1 cellular context compared by ENCODE assay signal in the genomic region with DNA sequence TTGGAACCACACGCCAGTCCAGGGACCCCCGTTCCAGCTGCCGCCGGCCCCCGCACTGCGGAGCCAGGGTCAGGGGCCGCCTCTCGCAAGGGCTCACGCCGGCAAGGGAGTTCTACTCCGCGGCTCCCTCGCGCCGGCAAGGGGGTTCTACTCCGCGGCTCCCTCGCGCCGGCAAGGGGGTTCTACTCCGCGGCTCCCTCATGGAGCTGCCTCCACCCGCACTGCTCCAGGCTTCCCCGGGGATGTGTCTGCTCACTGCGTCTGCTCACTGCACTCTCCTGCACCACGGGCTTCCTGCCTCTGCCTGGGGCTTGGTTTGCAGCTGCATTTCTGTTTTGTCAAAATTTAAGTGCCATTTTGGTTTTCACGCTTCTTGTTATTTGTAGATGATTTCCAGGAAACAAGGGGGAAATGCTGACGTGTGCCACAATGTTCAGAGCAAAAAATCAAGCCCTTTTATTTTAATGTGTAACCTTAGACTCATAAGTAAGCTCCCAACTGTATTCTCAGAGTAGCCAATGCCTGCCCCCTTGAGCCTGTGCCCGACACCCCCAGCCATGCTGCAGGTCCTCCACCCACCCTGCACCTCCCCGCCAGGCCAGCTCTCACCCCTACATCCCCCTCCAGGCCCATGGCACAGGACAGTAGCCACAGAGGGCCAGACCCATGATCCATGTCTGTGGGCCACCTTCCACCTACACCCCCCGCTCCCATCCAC.
TF ChIP-seq lines count a peak whose summit lies in the region.

No MANE protein-coding gene starts in this region.

TF ChIP-seq in H1, 55 proteins besides CTCF, POLR2A, EP300 and RAD21:
- TF ChIP-seq RNF2 (IDR thresholded peaks at IDR 0.05; ENCODE audit: borderline replicate concordance, low read depth, low read length, missing control alignments, poor library complexity, severe bottlenecking) = no peak
- no peak for TF ChIP-seq TAF7 (optimal IDR thresholded peaks at IDR 0.05; ENCODE audit: borderline replicate concordance, low read depth, low read length)
- TF ChIP-seq RBBP5 (IDR thresholded peaks at IDR 0.05; ENCODE audit: borderline replicate concordance, low read depth, low read length) = no peak
- no peak for TF ChIP-seq CBX5 (IDR thresholded peaks at IDR 0.05; ENCODE audit: low read depth, low read length)
- TF ChIP-seq RFX5 (IDR thresholded peaks at IDR 0.05; ENCODE audit: borderline replicate concordance, low read depth, low read length) = no peak
- TF ChIP-seq, protein P1, sequence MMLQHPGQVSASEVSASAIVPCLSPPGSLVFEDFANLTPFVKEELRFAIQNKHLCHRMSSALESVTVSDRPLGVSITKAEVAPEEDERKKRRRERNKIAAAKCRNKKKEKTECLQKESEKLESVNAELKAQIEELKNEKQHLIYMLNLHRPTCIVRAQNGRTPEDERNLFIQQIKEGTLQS (IDR thresholded peaks at IDR 0.05; ENCODE audit: insufficient read depth, low read depth, low read length) = no peak
- no peak for TF ChIP-seq EZH2 (IDR thresholded peaks at IDR 0.05; ENCODE audit: low read depth, low read length, severe bottlenecking)
- no peak for TF ChIP-seq FOSL1 (IDR thresholded peaks at IDR 0.05; ENCODE audit: insufficient read depth, low read depth, low read length)
- TF ChIP-seq CEBPB (IDR thresholded peaks at IDR 0.05; ENCODE audit: low read depth, low read length) = no peak
- no peak for TF ChIP-seq CBX8 (IDR thresholded peaks at IDR 0.05; ENCODE audit: borderline replicate concordance, low read depth, low read length)
- no peak for TF ChIP-seq SP2 (IDR thresholded peaks at IDR 0.05; ENCODE audit: low read length)
- TF ChIP-seq YY1 (IDR thresholded peaks at IDR 0.05; ENCODE audit: low read depth, low read length) = no peak
- no peak for TF ChIP-seq SUZ12 (IDR thresholded peaks at IDR 0.05; ENCODE audit: low read length)
- TF ChIP-seq, protein P2, sequence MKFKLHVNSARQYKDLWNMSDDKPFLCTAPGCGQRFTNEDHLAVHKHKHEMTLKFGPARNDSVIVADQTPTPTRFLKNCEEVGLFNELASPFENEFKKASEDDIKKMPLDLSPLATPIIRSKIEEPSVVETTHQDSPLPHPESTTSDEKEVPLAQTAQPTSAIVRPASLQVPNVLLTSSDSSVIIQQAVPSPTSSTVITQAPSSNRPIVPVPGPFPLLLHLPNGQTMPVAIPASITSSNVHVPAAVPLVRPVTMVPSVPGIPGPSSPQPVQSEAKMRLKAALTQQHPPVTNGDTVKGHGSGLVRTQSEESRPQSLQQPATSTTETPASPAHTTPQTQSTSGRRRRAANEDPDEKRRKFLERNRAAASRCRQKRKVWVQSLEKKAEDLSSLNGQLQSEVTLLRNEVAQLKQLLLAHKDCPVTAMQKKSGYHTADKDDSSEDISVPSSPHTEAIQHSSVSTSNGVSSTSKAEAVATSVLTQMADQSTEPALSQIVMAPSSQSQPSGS (IDR thresholded peaks at IDR 0.05; ENCODE audit: low read length) = no peak
- no peak for TF ChIP-seq NANOG (IDR thresholded peaks at IDR 0.05; ENCODE audit: insufficient read depth, low read depth, low read length, poor library complexity, severe bottlenecking)
- TF ChIP-seq CREB1 (IDR thresholded peaks at IDR 0.05) = no peak
- no peak for TF ChIP-seq SP1 (IDR thresholded peaks at IDR 0.05; ENCODE audit: low read depth, low read length)
